In genomic region chr12:121575051-121575450, GRCh38 we compare ENCODE assay signal across 22 cellular contexts. TPM values are rescaled to one million over a fixed set of nuclear protein-coding genes. Genes with fewer than 3 reads are reported as not detected.
DNase-seq lines count a peak whose midpoint lies in the region; ATAC-seq and TF ChIP-seq lines count a peak whose summit lies in the region.
"Had no signal": no experiment of that assay in that cellular context is flagged by ENCODE, and none has a peak within 500 bp of the region (broad histone marks: within the 10 kb centered on the region; RNA-seq: fewer than 3 reads in every experiment).

No MANE protein-coding gene starts in this region.

- H3K27me3 Mint-ChIP-seq in HFFc6 (ENCODE audit: insufficient read depth) = peaks cover 7% of the 10 kb centered on the region; the same call in 1 of the 2 replicates
- no peaks in the 10 kb centered on the region for H3K27me3 Mint-ChIP-seq in T-helper 17 cell

- no peak for TF ChIP-seq CTCF in HFFc6 (IDR thresholded peaks at IDR 0.05)

- H3K4me3 Mint-ChIP-seq in HFFc6 (no peak overlapping the region), T-helper 17 cell (no peak overlapping the region)
- H3K4me3 Mint-ChIP-seq in stimulated activated effector memory CD8-positive, alpha-beta T cell treated with anti-CD3 and anti-CD28 coated beads, Interleukin-12 subunit alpha, Interleukin-12 subunit beta, amount 100 ng/mL, for 72 hours = no peak overlapping the region
- H3K4me3 Mint-ChIP-seq: activated T-cell treated with anti-CD3 and anti-CD28 coated beads, Interleukin-2, amount 50 U/mL, for 72 hours had no signal

- H3K27ac Mint-ChIP-seq in HFFc6 = peak overlapping the region; percentile 99
- H3K27ac Mint-ChIP-seq in T-helper 17 cell = peak overlapping the region; percentile 61
- H3K27ac Mint-ChIP-seq in stimulated activated effector memory CD8-positive, alpha-beta T cell treated with anti-CD3 and anti-CD28 coated beads, Interleukin-12 subunit alpha, Interleukin-12 subunit beta, amount 100 ng/mL, for 72 hours = peak overlapping the region; percentile 64
- H3K27ac Mint-ChIP-seq: activated T-cell treated with anti-CD3 and anti-CD28 coated beads, Interleukin-2, amount 50 U/mL, for 72 hours had no signal

- DNase-seq in HFFc6 (no peak), T-helper 17 cell (no peak), islet precursor cell (peak; percentile 54), SIG-M5 treated with dmso at 0.1 percent for 504 hours (lab: John Stamatoyannopoulos, UW; ENCODE audit: unreplicated experiment) (no peak), NCI-H128 (lab: John Stamatoyannopoulos, UW; ENCODE audit: unreplicated experiment) (no peak)
- no peak for DNase-seq in stimulated activated effector memory CD8-positive, alpha-beta T cell treated with anti-CD3 and anti-CD28 coated beads, Interleukin-12 subunit alpha, Interleukin-12 subunit beta, amount 100 ng/mL, for 72 hours (ENCODE audit: low spot score in 2 of 2)
- DNase-seq: activated CD4-positive, alpha-beta T cell treated with anti-CD3 and anti-CD28 coated beads for 48 hours; activated naive CD4-positive, alpha-beta T cell treated with Interleukin-2 at 50 U/mL for 16 hours; activated T-cell treated with anti-CD3 and anti-CD28 coated beads, Interleukin-2, amount 50 U/mL, for 72 hours; C1 segment of cervical spinal cord; GOT3; heart left ventricle; MM.1S; NCI-H1436; stimulated activated CD4-positive, alpha-beta T cell treated with anti-CD3 and anti-CD28 coated beads, Interleukin-4, amount 100 ng/mL, for 4 hours; stimulated activated naive CD4-positive, alpha-beta T cell treated with Interleukin-2 at 50 U/mL for 16 hours; testis had no signal

- H3K36me3 Mint-ChIP-seq in HFFc6 (ENCODE audit: low read depth) (peaks cover 31% of the 10 kb centered on the region), T-helper 17 cell (ENCODE audit: low read depth) (peaks cover 5% of the 10 kb centered on the region)
- H3K36me3 Mint-ChIP-seq in stimulated activated effector memory CD8-positive, alpha-beta T cell treated with anti-CD3 and anti-CD28 coated beads, Interleukin-12 subunit alpha, Interleukin-12 subunit beta, amount 100 ng/mL, for 72 hours = peaks cover 57% of the 10 kb centered on the region

- no peaks in the 10 kb centered on the region for H3K9me3 Mint-ChIP-seq in HFFc6
- no peaks in the 10 kb centered on the region for H3K9me3 Mint-ChIP-seq in stimulated activated effector memory CD8-positive, alpha-beta T cell treated with anti-CD3 and anti-CD28 coated beads, Interleukin-12 subunit alpha, Interleukin-12 subunit beta, amount 100 ng/mL, for 72 hours
- H3K9me3 Mint-ChIP-seq: activated T-cell treated with anti-CD3 and anti-CD28 coated beads, Interleukin-2, amount 50 U/mL, for 72 hours had no signal

- ATAC-seq in T-helper 17 cell (no peak), HG03571 (IDR thresholded peaks at IDR 0.05; ENCODE audit: unreplicated experiment) (no peak), GM18868 (IDR thresholded peaks at IDR 0.05; ENCODE audit: unreplicated experiment) (no peak)
- ATAC-seq in stimulated activated effector memory CD8-positive, alpha-beta T cell treated with anti-CD3 and anti-CD28 coated beads, Interleukin-12 subunit alpha, Interleukin-12 subunit beta, amount 100 ng/mL, for 72 hours = no peak
- ATAC-seq: activated T-cell treated with anti-CD3 and anti-CD28 coated beads, Interleukin-2, amount 50 U/mL, for 72 hours; heart left ventricle; sciatic nerve; SK-N-SH treated with all-trans-retinoic acid at 6 μM for 48 hours had no signal

- no peaks in the 10 kb centered on the region for H3K9me3 ChIP-seq in T-helper 17 cell (ENCODE audit: control insufficient read depth, low read length, poor library complexity, severe bottlenecking)
- H3K9me3 ChIP-seq: heart left ventricle, prostate gland, testis had no signal

- H3K4me1 Mint-ChIP-seq in HFFc6 (ENCODE audit: low read depth) = peaks cover 29% of the 10 kb centered on the region
- peaks cover 29% of the 10 kb centered on the region for H3K4me1 Mint-ChIP-seq in T-helper 17 cell
- peaks cover 33% of the 10 kb centered on the region for H3K4me1 Mint-ChIP-seq in stimulated activated effector memory CD8-positive, alpha-beta T cell treated with anti-CD3 and anti-CD28 coated beads, Interleukin-12 subunit alpha, Interleukin-12 subunit beta, amount 100 ng/mL, for 72 hours

RNA-seq across cellular contexts. Expression of gene KDM2B, which starts 5.8 kb away (rescaled TPM):
- 10 to 100 TPM; 15.4 to 24.0 (median 21.5) TPM for total RNA-seq in HFFc6 (2021; fragmentation: NEBNext Ultra II Directional; extraction: Animal tissue kit (Norgen Biotek cat#: 25700))
- 10 to 100 TPM; 87.6 to 94.0 TPM for total RNA-seq in T-helper 17 cell

RNA-seq across cellular contexts. Expression of gene ORAI1, which starts 51.3 kb away (rescaled TPM):
- total RNA-seq in HFFc6 (2021; fragmentation: NEBNext Ultra II Directional; extraction: Animal tissue kit (Norgen Biotek cat#: 25700)) = 10 to 100 TPM; 18.5 to 25.7 (median 22.0) TPM
- 10 to 100 TPM; 51.3 to 52.0 TPM for total RNA-seq in T-helper 17 cell
